In the genomic region with DNA sequence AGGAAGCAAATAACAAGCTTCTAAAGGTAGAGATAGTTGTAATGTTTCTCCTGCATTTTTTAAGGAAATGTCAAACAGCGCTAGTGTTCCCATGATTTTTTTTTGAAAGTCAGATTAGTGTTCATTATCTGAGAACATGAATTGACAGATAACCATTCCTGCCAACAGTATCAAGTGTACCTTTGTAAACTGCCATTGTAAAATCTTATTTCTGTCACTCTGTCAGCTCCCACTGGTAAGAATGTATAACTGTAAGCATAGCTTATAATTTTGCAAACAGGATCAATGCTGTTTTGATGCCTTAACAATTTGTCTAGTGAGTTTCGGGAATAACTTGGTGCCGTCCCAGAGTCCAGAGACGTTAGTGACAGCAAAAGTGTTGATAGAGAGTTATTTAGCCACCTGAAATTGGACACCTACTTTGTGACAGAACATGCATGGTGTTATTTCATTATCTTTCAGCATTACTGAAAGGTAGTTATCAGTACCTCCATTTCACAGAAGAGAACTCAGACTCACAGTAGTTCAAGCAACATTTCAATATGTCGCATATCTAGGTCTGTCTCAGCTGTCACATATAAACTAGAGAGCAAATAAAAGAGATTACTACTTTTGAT, we compare ENCODE assay signal across 38 cellular contexts.
"Had no signal": no experiment of that assay in that cellular context is flagged by ENCODE, and none has a peak within 500 bp of the region (broad histone marks: within the 10 kb centered on the region; RNA-seq: fewer than 3 reads in every experiment).

No MANE protein-coding gene starts in this region.

- H3K27me3 Mint-ChIP-seq: activated B cell treated with CpG ODN at 0.5 μM for 24 hours; activated CD4-positive, alpha-beta T cell treated with anti-CD3 and anti-CD28 coated beads, Interleukin-2, amount 10 ng/mL, durations not matched to agents 24 days and 14 days; activated CD8-positive, alpha-beta T cell treated with anti-CD3 and anti-CD28 coated beads for 36 hours; activated naive CD8-positive, alpha-beta T cell treated with anti-CD3 and anti-CD28 coated beads for 36 hours had no signal

- H3K4me3 Mint-ChIP-seq: activated B cell treated with CpG ODN at 0.5 μM for 24 hours; activated CD4-positive, alpha-beta memory T cell treated with anti-CD3 and anti-CD28 coated beads for 36 hours; activated CD4-positive, alpha-beta T cell treated with anti-CD3 and anti-CD28 coated beads, Interleukin-2, amount 10 ng/mL, durations not matched to agents 24 days and 14 days; activated CD8-positive, alpha-beta T cell treated with anti-CD3 and anti-CD28 coated beads for 36 hours; activated naive CD4-positive, alpha-beta T cell treated with anti-CD3 and anti-CD28 coated beads for 36 hours; activated naive CD8-positive, alpha-beta T cell treated with anti-CD3 and anti-CD28 coated beads for 36 hours; activated T-cell treated with anti-CD3 and anti-CD28 coated beads, Interleukin-2, amount 50 U/mL, for 4 hours; activated T-cell treated with anti-CD3 and anti-CD28 coated beads, Interleukin-2, amount 50 U/mL, for 72 hours; activated T-helper 1 cell treated with anti-CD3 and anti-CD28 coated beads, Interleukin-12 subunit alpha, Interleukin-12 subunit beta, Interleukin-2, Interleukin-4 antibody, amounts not matched to agents 30 ng/mL and 10 ng/mL and 1 ng/mL, durations not matched to agents 14 hours and 24 hours and 36 hours; activated T-helper 17 cell treated with anti-CD3 and anti-CD28 coated beads, Interleukin-2, amount 50 U/mL, for 72 hours; central memory CD8-positive, alpha-beta T cell; T-helper 1 cell treated with Interleukin-12 subunit alpha and Interleukin-12 subunit beta and Interleukin-4 antibody, amounts not matched to agents 30 μg/mL and 1 μg/mL, for 36 hours; T-helper 2 cell treated with Interferon-gamma antibody and Interleukin-4, amounts not matched to agents 5 μg/mL and 100 μg/mL, for 36 hours had no signal

- H3K27ac Mint-ChIP-seq: activated B cell treated with CpG ODN at 0.5 μM for 24 hours; activated CD4-positive, alpha-beta memory T cell treated with anti-CD3 and anti-CD28 coated beads for 36 hours; activated CD4-positive, alpha-beta T cell treated with anti-CD3 and anti-CD28 coated beads, Interleukin-2, amount 10 ng/mL, durations not matched to agents 24 days and 14 days; activated CD8-positive, alpha-beta T cell treated with anti-CD3 and anti-CD28 coated beads for 36 hours; activated naive CD4-positive, alpha-beta T cell treated with anti-CD3 and anti-CD28 coated beads for 36 hours; activated naive CD4-positive, alpha-beta T cell treated with anti-CD3 and anti-CD28 coated beads, Interleukin-2, amount 50 U/mL, for 72 hours; activated naive CD8-positive, alpha-beta T cell treated with anti-CD3 and anti-CD28 coated beads for 36 hours; activated T-cell treated with anti-CD3 and anti-CD28 coated beads, Interleukin-2, amount 50 U/mL, for 72 hours; activated T-helper 1 cell treated with anti-CD3 and anti-CD28 coated beads, Interleukin-12 subunit alpha, Interleukin-12 subunit beta, Interleukin-2, Interleukin-4 antibody, amounts not matched to agents 30 ng/mL and 10 ng/mL and 1 ng/mL, durations not matched to agents 14 hours and 24 hours and 36 hours; activated T-helper 17 cell treated with anti-CD3 and anti-CD28 coated beads, Interleukin-2, amount 50 U/mL, for 72 hours; T-helper 1 cell treated with Interleukin-12 subunit alpha and Interleukin-12 subunit beta and Interleukin-4 antibody, amounts not matched to agents 30 μg/mL and 1 μg/mL, for 36 hours; T-helper 2 cell treated with Interferon-gamma antibody and Interleukin-4, amounts not matched to agents 5 μg/mL and 100 μg/mL, for 36 hours had no signal

- H3K9me3 Mint-ChIP-seq: activated B cell treated with CpG ODN at 0.5 μM for 24 hours; activated CD4-positive, alpha-beta memory T cell treated with anti-CD3 and anti-CD28 coated beads for 36 hours; activated CD4-positive, alpha-beta T cell treated with anti-CD3 and anti-CD28 coated beads, Interleukin-2, amount 10 ng/mL, durations not matched to agents 24 days and 14 days; activated CD8-positive, alpha-beta T cell treated with anti-CD3 and anti-CD28 coated beads for 36 hours; activated naive CD4-positive, alpha-beta T cell treated with anti-CD3 and anti-CD28 coated beads for 36 hours; activated naive CD8-positive, alpha-beta T cell treated with anti-CD3 and anti-CD28 coated beads for 36 hours; activated T-cell treated with anti-CD3 and anti-CD28 coated beads, Interleukin-2, amount 50 U/mL, for 72 hours; activated T-helper 1 cell treated with anti-CD3 and anti-CD28 coated beads, Interleukin-12 subunit alpha, Interleukin-12 subunit beta, Interleukin-2, Interleukin-4 antibody, amounts not matched to agents 30 ng/mL and 10 ng/mL and 1 ng/mL, durations not matched to agents 14 hours and 24 hours and 36 hours; activated T-helper 17 cell treated with anti-CD3 and anti-CD28 coated beads, Interleukin-2, amount 50 U/mL, for 72 hours; T-helper 1 cell treated with Interleukin-12 subunit alpha and Interleukin-12 subunit beta and Interleukin-4 antibody, amounts not matched to agents 30 μg/mL and 1 μg/mL, for 36 hours; T-helper 2 cell treated with Interferon-gamma antibody and Interleukin-4, amounts not matched to agents 5 μg/mL and 100 μg/mL, for 36 hours had no signal

- H3K4me1 Mint-ChIP-seq: activated B cell treated with CpG ODN at 0.5 μM for 24 hours; activated CD4-positive, alpha-beta T cell treated with anti-CD3 and anti-CD28 coated beads, Interleukin-2, amount 10 ng/mL, durations not matched to agents 24 days and 14 days; activated naive CD8-positive, alpha-beta T cell treated with anti-CD3 and anti-CD28 coated beads for 36 hours; activated T-helper 17 cell treated with anti-CD3 and anti-CD28 coated beads, Interleukin-2, amount 50 U/mL, for 72 hours; central memory CD8-positive, alpha-beta T cell had no signal

- H3K36me3 ChIP-seq: adrenal gland, brain microvascular endothelial cell, breast epithelium had no signal

- H3K27me3 ChIP-seq: adrenal gland, body of pancreas, brain microvascular endothelial cell, breast epithelium had no signal

- H3K9me3 ChIP-seq: adrenal gland, body of pancreas, breast epithelium had no signal

- DNase-seq: activated B cell treated with CpG ODN at 0.5 μM for 24 hours; activated CD4-positive, alpha-beta memory T cell treated with anti-CD3 and anti-CD28 coated beads for 36 hours; activated CD4-positive, alpha-beta T cell treated with anti-CD3 and anti-CD28 coated beads for 4 hours; activated CD4-positive, alpha-beta T cell treated with anti-CD3 and anti-CD28 coated beads, Interleukin-2, amount 10 ng/mL, durations not matched to agents 24 days and 14 days; activated CD4-positive, alpha-beta T cell treated with anti-CD3 and anti-CD28 coated beads, Interleukin-2, amount 50 U/mL, for 1 hour; activated CD4-positive, alpha-beta T cell treated with anti-CD3 and anti-CD28 coated beads, Interleukin-2, amount 50 U/mL, for 4 hours; activated CD4-positive, CD25-positive, alpha-beta regulatory T cell treated with anti-CD3 and anti-CD28 coated beads, Interleukin-2, amount 50 U/mL, for 72 hours; activated CD8-positive, alpha-beta memory T cell treated with anti-CD3 and anti-CD28 coated beads, Interleukin-2, amount 50 U/mL, for 4 hours; activated CD8-positive, alpha-beta T cell treated with anti-CD3 and anti-CD28 coated beads for 36 hours; activated effector memory CD4-positive, alpha-beta T cell treated with anti-CD3 and anti-CD28 coated beads, Interleukin-2, amount 50 U/mL, for 16 hours; activated gamma-delta T cell treated with Interleukin-2 at 50 U/mL for 16 hours; activated naive CD4-positive, alpha-beta T cell; activated naive CD4-positive, alpha-beta T cell treated with anti-CD3 and anti-CD28 coated beads for 36 hours; activated naive CD4-positive, alpha-beta T cell treated with anti-CD3 and anti-CD28 coated beads, Interleukin-2, amount 50 U/mL, for 16 hours; activated naive CD8-positive, alpha-beta T cell treated with anti-CD3 and anti-CD28 coated beads for 36 hours; activated T-cell treated with anti-CD3 and anti-CD28 coated beads for 4 hours; activated T-cell treated with anti-CD3 and anti-CD28 coated beads, Interleukin-2, amount 50 U/mL, for 1 hour; activated T-cell treated with anti-CD3 and anti-CD28 coated beads, Interleukin-2, amount 50 U/mL, for 4 hours; activated T-cell treated with anti-CD3 and anti-CD28 coated beads, Interleukin-2, amount 50 U/mL, for 72 hours; adrenal gland; amniotic stem cell; aorta; body of pancreas; brain microvascular endothelial cell; cerebellar nuclear complex; T-helper 1 cell; T-helper 2 cell; T-helper 9 cell had no signal

- H3K4me3 ChIP-seq: adrenal gland, body of pancreas, breast epithelium had no signal

- ATAC-seq: activated CD8-positive, alpha-beta T cell treated with anti-CD3 and anti-CD28 coated beads for 36 hours; activated naive CD4-positive, alpha-beta T cell treated with anti-CD3 and anti-CD28 coated beads, Interleukin-2, amount 50 U/mL, for 72 hours; activated T-cell treated with anti-CD3 and anti-CD28 coated beads, Interleukin-2, amount 50 U/mL, for 4 hours; activated T-cell treated with anti-CD3 and anti-CD28 coated beads, Interleukin-2, amount 50 U/mL, for 72 hours; activated T-helper 17 cell treated with anti-CD3 and anti-CD28 coated beads, Interleukin-2, amount 50 U/mL, for 72 hours; body of pancreas had no signal

- H3K27ac ChIP-seq: adrenal gland, body of pancreas, brain microvascular endothelial cell, breast epithelium, VCaP had no signal

- H3K4me1 ChIP-seq: adrenal gland, body of pancreas, breast epithelium had no signal

- FAIRE-seq: astrocyte, TTC549 had no signal
